Comparison of ENCODE assay signal across 27 cellular contexts in genomic region chr3:184742676-184743135, GRCh38. TPM values are rescaled to one million over a fixed set of nuclear protein-coding genes. Genes with fewer than 3 reads are reported as not detected.
DNase-seq lines count a peak whose midpoint lies in the region; ATAC-seq and TF ChIP-seq lines count a peak whose summit lies in the region.
"Had no signal": no experiment of that assay in that cellular context is flagged by ENCODE, and none has a peak within 500 bp of the region (broad histone marks: within the 10 kb centered on the region; RNA-seq: fewer than 3 reads in every experiment).

No MANE protein-coding gene starts in this region.

- peaks cover 7% of the 10 kb centered on the region for H3K79me1 ChIP-seq in trophoblast cell (ENCODE audit: low read length)

- H3K4me1 ChIP-seq in endodermal cell (ENCODE audit: control insufficient read depth, insufficient read depth, low read length) = peaks cover 26% of the 10 kb centered on the region
- peaks cover 14 to 24% of the 10 kb centered on the region in 2 experiments for H3K4me1 ChIP-seq in trophoblast cell (ENCODE audit: control insufficient read depth in 1 of 2, insufficient read depth in 2 of 2, low read length in 2 of 2)
- H3K4me1 ChIP-seq: tibial artery had no signal

- H4K91ac ChIP-seq in trophoblast cell (ENCODE audit: low read depth, low read length) = no peak overlapping the region

- H3K27me3 ChIP-seq in endodermal cell (ENCODE audit: control insufficient read depth, insufficient read depth, low read length, poor library complexity, severe bottlenecking) (no peaks in the 10 kb centered on the region), trophoblast cell (ENCODE audit: insufficient read depth, low read length) (no peaks in the 10 kb centered on the region)
- H3K27me3 ChIP-seq: tibial artery had no signal

- TF ChIP-seq CTCF in LNCaP clone FGC (IDR thresholded peaks at IDR 0.05; ENCODE audit: control insufficient read depth, extremely low read depth, insufficient read depth) (no peak), endodermal cell (conservative IDR thresholded peaks at IDR 0.05) (no peak)

- no peak overlapping the region for H2AFZ ChIP-seq in trophoblast cell (ENCODE audit: insufficient read depth, low read length, poor library complexity)

- no peaks in the 10 kb centered on the region for H3K36me3 ChIP-seq in endodermal cell (ENCODE audit: control insufficient read depth, insufficient read depth, low read length)
- no peaks in the 10 kb centered on the region for H3K36me3 ChIP-seq in trophoblast cell (ENCODE audit: control insufficient read depth in 1 of 2, insufficient read depth in 2 of 2, low read length in 2 of 2)
- H3K36me3 ChIP-seq: tibial artery had no signal

- H3K9me3 ChIP-seq in endodermal cell (ENCODE audit: control insufficient read depth, low read length) (no peaks in the 10 kb centered on the region), trophoblast cell (ENCODE audit: insufficient read depth, low read depth, low read length) (no peaks in the 10 kb centered on the region)
- H3K9me3 ChIP-seq: tibial artery had no signal

- H3K4me3 ChIP-seq in LNCaP clone FGC (ENCODE audit: low read depth, low read length) = no peak overlapping the region
- peak overlapping the region; percentile 15 for H3K4me3 ChIP-seq in endodermal cell (ENCODE audit: low read length)
- H3K4me3 ChIP-seq in trophoblast cell (ENCODE audit: low read depth, low read length) = no peak overlapping the region
- H3K4me3 ChIP-seq: lung, tibial artery had no signal

- H3K36me3 Mint-ChIP-seq in endodermal cell (ENCODE audit: low read depth) = no peaks in the 10 kb centered on the region
- H3K36me3 Mint-ChIP-seq: naive thymus-derived CD8-positive, alpha-beta T cell; stimulated activated memory B cell treated with anti-CD40 and anti-IgM and Interleukin-4, amounts not matched to agents 10 μg/mL and 1 μg/mL and 100 μg/mL, for 72 hours had no signal

- peak; percentile 36 for DNase-seq in LNCaP clone FGC (ENCODE audit: low read depth)
- DNase-seq in NCI-H774 (lab: John Stamatoyannopoulos, UW) = peak; percentile 19
- DNase-seq in endodermal cell = peak; percentile 39
- DNase-seq in trophoblast cell = no peak
- no peak for DNase-seq in NCI-H510A treated with DMSO at 0.1 percent for 48 hours (lab: John Stamatoyannopoulos, UW)
- DNase-seq in activated CD4-positive, alpha-beta T cell treated with anti-CD3 and anti-CD28 coated beads, Interleukin-2, amount 50 U/mL, for 1 hour = no peak
- no peak for DNase-seq in NCI-H2029 treated with DMSO at 0.1 percent for 48 hours (lab: John Stamatoyannopoulos, UW)
- DNase-seq: activated B cell treated with CpG ODN at 0.5 μM for 24 hours; activated CD8-positive, alpha-beta T cell treated with anti-CD3 and anti-CD28 coated beads for 36 hours; activated naive CD4-positive, alpha-beta T cell treated with anti-CD3 and anti-CD28 coated beads for 36 hours; activated T-cell treated with anti-CD3 and anti-CD28 coated beads, Interleukin-2, amount 50 U/mL, for 4 hours; anterior cingulate cortex; CD4-positive, alpha-beta T cell; central memory CD4-positive, alpha-beta T cell; foreskin melanocyte; GF-D8; GOT3; naive thymus-derived CD8-positive, alpha-beta T cell; NCI-H187; NCI-H524 treated with DMSO at 0.1 percent for 48 hours; SIG-M5; stimulated activated CD4-positive, alpha-beta T cell treated with anti-CD3 and anti-CD28 coated beads, Interleukin-1b, Interleukin-23, amount 100 ng/mL, for 48 hours; T-helper 17 cell had no signal

- H2BK12ac ChIP-seq in trophoblast cell (ENCODE audit: low read length) = no peak overlapping the region

- H3K18ac ChIP-seq in trophoblast cell (ENCODE audit: low read length) = no peak overlapping the region

- no peaks in the 10 kb centered on the region for H3K9me3 Mint-ChIP-seq in endodermal cell
- H3K9me3 Mint-ChIP-seq: activated B cell treated with CpG ODN at 0.5 μM for 24 hours; activated CD8-positive, alpha-beta T cell treated with anti-CD3 and anti-CD28 coated beads for 36 hours; activated naive CD4-positive, alpha-beta T cell treated with anti-CD3 and anti-CD28 coated beads for 36 hours; activated T-cell treated with anti-CD3 and anti-CD28 coated beads, Interleukin-2, amount 50 U/mL, for 4 hours; CD4-positive, alpha-beta T cell; naive thymus-derived CD8-positive, alpha-beta T cell; stimulated activated memory B cell treated with anti-CD40 and anti-IgM and Interleukin-4, amounts not matched to agents 10 μg/mL and 1 μg/mL and 100 μg/mL, for 72 hours had no signal

- H3K27ac ChIP-seq in endodermal cell (ENCODE audit: low read depth, low read length) (no peak overlapping the region), trophoblast cell (ENCODE audit: low read depth, low read length) (no peak overlapping the region)
- H3K27ac ChIP-seq: tibial artery had no signal

- no peak overlapping the region for H3K4me3 Mint-ChIP-seq in endodermal cell
- H3K4me3 Mint-ChIP-seq: activated B cell treated with CpG ODN at 0.5 μM for 24 hours; activated CD8-positive, alpha-beta T cell treated with anti-CD3 and anti-CD28 coated beads for 36 hours; activated naive CD4-positive, alpha-beta T cell treated with anti-CD3 and anti-CD28 coated beads for 36 hours; activated T-cell treated with anti-CD3 and anti-CD28 coated beads, Interleukin-2, amount 50 U/mL, for 4 hours; CD4-positive, alpha-beta T cell; naive thymus-derived CD8-positive, alpha-beta T cell; stimulated activated memory B cell treated with anti-CD40 and anti-IgM and Interleukin-4, amounts not matched to agents 10 μg/mL and 1 μg/mL and 100 μg/mL, for 72 hours; T-helper 17 cell had no signal

- no peaks in the 10 kb centered on the region for H3K79me2 ChIP-seq in trophoblast cell (ENCODE audit: control insufficient read depth, insufficient read depth, low read length, poor library complexity)

- 58 to 66% methylated on average over 2 to 4 of the region's 4 CpGs for WGBS in endodermal cell (ENCODE audit: insufficient coverage in 1 of 2, insufficient read length in 1 of 2), 2 experiments
- WGBS in trophoblast cell (ENCODE audit: extremely low coverage, insufficient coverage, insufficient read length) = no CpG with 5 or more reads among the region's 4 CpGs

- peaks cover 49% of the 10 kb centered on the region for H3K4me1 Mint-ChIP-seq in endodermal cell
- H3K4me1 Mint-ChIP-seq: activated B cell treated with CpG ODN at 0.5 μM for 24 hours; naive thymus-derived CD8-positive, alpha-beta T cell; stimulated activated memory B cell treated with anti-CD40 and anti-IgM and Interleukin-4, amounts not matched to agents 10 μg/mL and 1 μg/mL and 100 μg/mL, for 72 hours had no signal

- no peak overlapping the region for H3K23ac ChIP-seq in trophoblast cell (ENCODE audit: low read length)

- no peak overlapping the region for H4K8ac ChIP-seq in trophoblast cell (ENCODE audit: low read depth, low read length)

- no peak overlapping the region for H3K4ac ChIP-seq in trophoblast cell (ENCODE audit: low read depth, low read length)

- no peak overlapping the region for H2AK5ac ChIP-seq in trophoblast cell (ENCODE audit: low read length)

- no peak for ATAC-seq in HG02571 (IDR thresholded peaks at IDR 0.05; ENCODE audit: unreplicated experiment)
- ATAC-seq: activated CD8-positive, alpha-beta T cell treated with anti-CD3 and anti-CD28 coated beads for 36 hours; activated T-cell treated with anti-CD3 and anti-CD28 coated beads, Interleukin-2, amount 50 U/mL, for 4 hours; naive thymus-derived CD8-positive, alpha-beta T cell; stimulated activated memory B cell treated with anti-CD40 and anti-IgM and Interleukin-4, amounts not matched to agents 10 μg/mL and 1 μg/mL and 100 μg/mL, for 72 hours; T-helper 17 cell had no signal

- no peak overlapping the region for H2BK5ac ChIP-seq in trophoblast cell (ENCODE audit: low read depth, low read length, poor library complexity)

- H3K27ac Mint-ChIP-seq in endodermal cell = no peak overlapping the region
- H3K27ac Mint-ChIP-seq: activated B cell treated with CpG ODN at 0.5 μM for 24 hours; activated CD8-positive, alpha-beta T cell treated with anti-CD3 and anti-CD28 coated beads for 36 hours; activated naive CD4-positive, alpha-beta T cell treated with anti-CD3 and anti-CD28 coated beads for 36 hours; CD4-positive, alpha-beta T cell; naive thymus-derived CD8-positive, alpha-beta T cell; stimulated activated memory B cell treated with anti-CD40 and anti-IgM and Interleukin-4, amounts not matched to agents 10 μg/mL and 1 μg/mL and 100 μg/mL, for 72 hours; T-helper 17 cell had no signal

- no peak overlapping the region for H3K4me2 ChIP-seq in trophoblast cell (ENCODE audit: low read length)

- H3K9ac ChIP-seq in endodermal cell (ENCODE audit: extremely low read depth, low read length, poor library complexity, severe bottlenecking) = no peak overlapping the region
- no peak overlapping the region for H3K9ac ChIP-seq in trophoblast cell (ENCODE audit: low read length)

- peaks cover 3% of the 10 kb centered on the region for H3K27me3 Mint-ChIP-seq in endodermal cell (ENCODE audit: insufficient read depth)
- H3K27me3 Mint-ChIP-seq: activated B cell treated with CpG ODN at 0.5 μM for 24 hours had no signal

- peak overlapping the region; percentile 6 for H2BK120ac ChIP-seq in trophoblast cell (ENCODE audit: insufficient read depth, low read length, poor library complexity)

- H3K14ac ChIP-seq in trophoblast cell (ENCODE audit: low read length) = no peak overlapping the region

- H4K12ac ChIP-seq in trophoblast cell (ENCODE audit: low read depth, low read length) = no peak overlapping the region

RNA-seq across cellular contexts. Expression of gene MAGEF1, which starts 30.8 kb away (rescaled TPM):
- 10 to 100 TPM; 61.3 to 86.5 TPM for total RNA-seq in endodermal cell
- polyA plus RNA-seq in endodermal cell (2013, experiment 1 of 2) = 76.3 TPM
- 65.0 TPM for polyA plus RNA-seq in endodermal cell (2013, experiment 2 of 2)
- polyA plus RNA-seq in trophoblast cell (2013) = 28.9 and 31.1 TPM in 2 replicates

Comparison
In these comparisons a context has a peak if more than half of its experiments do, and no peak if none do; other contexts are left out.
1. DNase-seq: peak in LNCaP clone FGC (single experiment), NCI-H774 (single experiment) and endodermal cell (single experiment); none in trophoblast cell (0 of 2), NCI-H510A treated with DMSO at 0.1 percent for 48 hours (single experiment), activated CD4-positive, alpha-beta T cell treated with anti-CD3 and anti-CD28 coated beads, Interleukin-2, amount 50 U/mL, for 1 hour (single experiment) and NCI-H2029 treated with DMSO at 0.1 percent for 48 hours (single experiment).